ENCODE assay signal across 9 cellular contexts in the genomic region with DNA sequence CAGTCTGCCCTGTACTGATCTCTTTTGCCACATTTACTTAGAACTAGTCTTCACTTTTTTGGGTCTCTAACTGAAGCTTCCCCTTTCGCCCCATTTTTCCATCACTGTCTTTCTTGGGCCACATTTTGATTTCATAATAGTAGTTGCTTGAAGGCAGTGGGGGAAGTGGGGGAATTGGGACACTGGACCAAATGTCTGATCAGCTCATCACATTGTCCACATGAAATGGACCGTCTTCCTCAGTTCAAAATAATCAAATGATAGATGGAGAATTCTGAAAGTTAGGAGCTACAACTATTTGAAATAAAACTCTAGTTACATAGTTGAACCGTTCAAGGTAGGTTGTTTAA. TPM values are rescaled to one million over a fixed set of nuclear protein-coding genes. Genes with fewer than 3 reads are reported as not detected.
DNase-seq lines count a peak whose midpoint lies in the region; ATAC-seq, FAIRE-seq and TF ChIP-seq lines count a peak whose summit lies in the region.
"Had no signal": no experiment of that assay in that cellular context is flagged by ENCODE, and none has a peak within 500 bp of the region (broad histone marks: within the 10 kb centered on the region; RNA-seq: fewer than 3 reads in every experiment).

No MANE protein-coding gene starts in this region.

- peaks cover 57% of the 10 kb centered on the region for H3K4me1 Mint-ChIP-seq in activated CD4-positive, alpha-beta T cell treated with anti-CD3 and anti-CD28 coated beads, Interleukin-2, amount 10 ng/mL, durations not matched to agents 7 days and 5 days
- H3K4me1 Mint-ChIP-seq in activated naive CD8-positive, alpha-beta T cell treated with anti-CD3 and anti-CD28 coated beads for 36 hours = peaks cover 35% of the 10 kb centered on the region

- WGBS in thyroid gland, 2 donors = 6 to 16% methylated on average over 3 of the region's 3 CpGs

- H3K27ac Mint-ChIP-seq in activated CD4-positive, alpha-beta T cell treated with anti-CD3 and anti-CD28 coated beads, Interleukin-2, amount 10 ng/mL, durations not matched to agents 7 days and 5 days = peak overlapping the region; percentile 97
- H3K27ac Mint-ChIP-seq in activated naive CD8-positive, alpha-beta T cell treated with anti-CD3 and anti-CD28 coated beads for 36 hours = peak overlapping the region; percentile 93

- peaks cover 33% of the 10 kb centered on the region for H3K36me3 Mint-ChIP-seq in activated CD4-positive, alpha-beta T cell treated with anti-CD3 and anti-CD28 coated beads, Interleukin-2, amount 10 ng/mL, durations not matched to agents 7 days and 5 days (ENCODE audit: low read depth)
- H3K36me3 Mint-ChIP-seq in activated naive CD8-positive, alpha-beta T cell treated with anti-CD3 and anti-CD28 coated beads for 36 hours = peaks cover 18% of the 10 kb centered on the region

- POLR2A ChIA-PET in activated CD4-positive, alpha-beta T cell treated with anti-CD3 and anti-CD28 coated beads, Interleukin-2, amount 10 ng/mL, durations not matched to agents 7 days and 5 days (lab: Charles Lee) = interaction anchor here (0.5 to 0.6 kb wide), 3 partner anchors 152 to 366 kb away, joined by 3 to 11 read pairs (median 6); no protein-coding TSS in a partner anchor

- no peak for DNase-seq in activated CD4-positive, alpha-beta T cell treated with anti-CD3 and anti-CD28 coated beads, Interleukin-2, amount 10 ng/mL, durations not matched to agents 7 days and 5 days
- no peak for DNase-seq in activated CD4-positive, alpha-beta T cell treated with anti-CD3 and anti-CD28 coated beads, Interleukin-2, amount 50 U/mL, for 4 hours
- no peak for DNase-seq in activated naive CD8-positive, alpha-beta T cell treated with anti-CD3 and anti-CD28 coated beads for 36 hours
- DNase-seq in left lung (no peak), thyroid gland (no peak), AG08396 (ENCODE audit: low spot score) (no peak), H54 (ENCODE audit: insufficient read length, low spot score) (no peak), GM13976 (ENCODE audit: low spot score) (no peak)

- in situ Hi-C loops in GM13976 (cut with MboI; ENCODE audit: low sequenced_read_pairs, unreplicated experiment) = no loop called here

- H3K27ac ChIP-seq in left lung (peak overlapping the region; percentile 97 to 99), thyroid gland (peak overlapping the region; percentile 84 to 98 (median 97))

- H3K27me3 ChIP-seq in left lung (no peaks in the 10 kb centered on the region), thyroid gland (no peaks in the 10 kb centered on the region)

- CTCF ChIA-PET in activated CD4-positive, alpha-beta T cell treated with anti-CD3 and anti-CD28 coated beads, Interleukin-2, amount 10 ng/mL, durations not matched to agents 7 days and 5 days (lab: Charles Lee) = interaction anchor here (0.6 to 1.9 kb wide), 3 partner anchors 12 to 730 kb away, joined by 3 to 13 read pairs (median 4); no protein-coding TSS in a partner anchor

- H3K4me3 ChIP-seq in left lung (peak overlapping the region; percentile 87 to 92), thyroid gland (replicated peaks in 1 of 3) (peak overlapping the region; percentile 69 to 97 (median 71))

- no peak for ATAC-seq in left lung

- peaks cover 9% of the 10 kb centered on the region for H3K9me3 Mint-ChIP-seq in activated CD4-positive, alpha-beta T cell treated with anti-CD3 and anti-CD28 coated beads, Interleukin-2, amount 10 ng/mL, durations not matched to agents 7 days and 5 days
- H3K9me3 Mint-ChIP-seq in activated naive CD8-positive, alpha-beta T cell treated with anti-CD3 and anti-CD28 coated beads for 36 hours = no peaks in the 10 kb centered on the region

- peaks cover 27 to 57% of the 10 kb centered on the region in 2 donors for H3K4me1 ChIP-seq in left lung
- peaks cover 10 to 27% of the 10 kb centered on the region in 2 donors for H3K4me1 ChIP-seq in thyroid gland

- no peaks in the 10 kb centered on the region for H3K27me3 Mint-ChIP-seq in activated CD4-positive, alpha-beta T cell treated with anti-CD3 and anti-CD28 coated beads, Interleukin-2, amount 10 ng/mL, durations not matched to agents 7 days and 5 days
- no peaks in the 10 kb centered on the region for H3K27me3 Mint-ChIP-seq in activated naive CD8-positive, alpha-beta T cell treated with anti-CD3 and anti-CD28 coated beads for 36 hours

- TF ChIP-seq POLR2A in thyroid gland (IDR thresholded peaks at IDR 0.05) (no peak), H54 (IDR thresholded peaks at IDR 0.05; ENCODE audit: low read depth, low read length) (no peak)

- H3K36me3 ChIP-seq in left lung (peaks cover 0 to 6% of the 10 kb centered on the region in 2 donors), thyroid gland (peaks cover 0 to 3% of the 10 kb centered on the region in 2 donors)

- peak overlapping the region; percentile 96 for H3K4me3 Mint-ChIP-seq in activated CD4-positive, alpha-beta T cell treated with anti-CD3 and anti-CD28 coated beads, Interleukin-2, amount 10 ng/mL, durations not matched to agents 7 days and 5 days
- peak overlapping the region; percentile 97 for H3K4me3 Mint-ChIP-seq in activated naive CD8-positive, alpha-beta T cell treated with anti-CD3 and anti-CD28 coated beads for 36 hours

- TF ChIP-seq CTCF in left lung (IDR thresholded peaks at IDR 0.05) (no peak), thyroid gland (IDR thresholded peaks at IDR 0.05) (no peak), GM13976 (IDR thresholded peaks at IDR 0.05; ENCODE audit: borderline replicate concordance, control extremely low read depth, extremely low read depth, insufficient read depth, missing control alignments) (no peak)

- FAIRE-seq in H54 (lab: Jason Lieb, UNC) = no peak
- FAIRE-seq: D721Med had no signal

- H3K9me3 ChIP-seq in left lung (no peaks in the 10 kb centered on the region), thyroid gland (no peaks in the 10 kb centered on the region)

- intact Hi-C loops in left lung (cut with DNase I) (no loop called here), thyroid gland (cut with DNase I) (no loop called here)

RNA-seq across cellular contexts. Expression of gene PDCD6IP, which starts 0.7 kb away (rescaled TPM):
- total RNA-seq in activated CD4-positive, alpha-beta T cell treated with anti-CD3 and anti-CD28 coated beads, Interleukin-2, amount 10 ng/mL, durations not matched to agents 7 days and 5 days = 100 to 1,000 TPM; 164 to 193 TPM
- 100 to 1,000 TPM; 140 to 147 TPM for total RNA-seq in activated naive CD8-positive, alpha-beta T cell treated with anti-CD3 and anti-CD28 coated beads for 36 hours
- 100 to 1,000 TPM; 228 to 270 TPM for total RNA-seq in left lung
- 100 to 1,000 TPM; 105 to 424 (median 167) TPM for total RNA-seq in thyroid gland
